In genomic region chr20:38200646-38201045, GRCh38 we compare ENCODE assay signal across 1 cellular context.
TF ChIP-seq lines count a peak whose summit lies in the region.

No MANE protein-coding gene starts in this region.

TF ChIP-seq in A549, 52 proteins besides CTCF, POLR2A, EP300 and RAD21 (continued from another document):
- TF ChIP-seq NPAS2 (CRISPR knock-in tag; IDR thresholded peaks at IDR 0.05; ENCODE audit: borderline replicate concordance) (no peak), HOXB5 (CRISPR knock-in tag; IDR thresholded peaks at IDR 0.05) (no peak), RFX5 (IDR thresholded peaks at IDR 0.05) (no peak)
